In the genomic region with DNA sequence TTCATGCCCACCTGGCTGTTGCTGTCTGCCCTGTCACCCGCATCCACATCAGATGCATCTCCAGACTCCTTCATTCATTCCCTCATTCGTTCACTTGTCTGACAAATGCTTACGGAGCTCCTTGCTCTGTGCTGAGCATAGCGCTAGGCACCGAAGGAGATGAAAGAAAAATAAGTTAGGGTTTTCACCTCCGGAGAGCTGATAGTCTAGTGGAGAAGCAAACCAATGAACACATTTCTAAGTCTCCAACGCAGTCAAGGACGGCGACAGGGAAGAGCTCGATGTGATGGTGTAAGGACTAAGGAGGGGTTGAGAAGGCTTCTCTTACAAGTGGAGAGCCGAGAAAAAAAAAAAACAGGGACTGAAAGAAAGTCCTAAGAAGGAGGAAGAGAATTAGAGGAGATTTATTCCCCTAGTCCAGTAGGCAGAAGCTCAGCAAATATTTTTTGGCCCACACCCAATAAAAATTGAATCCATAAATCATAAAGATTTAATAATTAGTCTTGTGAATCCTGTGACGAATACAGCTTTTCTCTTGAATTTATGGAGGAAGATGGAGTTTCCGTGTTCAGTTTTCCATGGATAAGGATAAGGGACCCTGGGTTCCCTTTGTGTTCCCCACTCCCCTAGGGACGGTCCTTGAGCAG, we compare ENCODE assay signal across 21 cellular contexts.
DNase-seq lines count a peak whose midpoint lies in the region; ATAC-seq and TF ChIP-seq lines count a peak whose summit lies in the region.
"Had no signal": no experiment of that assay in that cellular context is flagged by ENCODE, and none has a peak within 500 bp of the region (broad histone marks: within the 10 kb centered on the region; RNA-seq: fewer than 3 reads in every experiment).

No MANE protein-coding gene starts in this region.

- H3K27me3 Mint-ChIP-seq in brain (peaks cover 3% of the 10 kb centered on the region), glutamatergic neuron (ENCODE audit: unreplicated experiment) (peaks cover 8% of the 10 kb centered on the region)

- peaks cover 56% of the 10 kb centered on the region for H3K4me1 Mint-ChIP-seq in brain
- peaks cover 32% of the 10 kb centered on the region for H3K4me1 Mint-ChIP-seq in glutamatergic neuron (ENCODE audit: low read depth, unreplicated experiment)

- no peak overlapping the region for H3K4me3 Mint-ChIP-seq in brain
- no peak overlapping the region for H3K4me3 Mint-ChIP-seq in glutamatergic neuron (ENCODE audit: unreplicated experiment)
- H3K4me3 Mint-ChIP-seq: HFFc6 had no signal

- no peak overlapping the region for H3K9ac ChIP-seq in SK-N-MC (ENCODE audit: insufficient read length)

- TF ChIP-seq CTCF in brain (conservative IDR thresholded peaks at IDR 0.05) (no peak), glutamatergic neuron (IDR thresholded peaks at IDR 0.05; ENCODE audit: partially characterized antibody, unreplicated experiment) (no peak)

- H3K27ac Mint-ChIP-seq in brain (peak overlapping the region in 3 of 5 experiments; percentile 42 to 62 (median 46)), glutamatergic neuron (ENCODE audit: unreplicated experiment) (no peak overlapping the region)
- H3K27ac Mint-ChIP-seq: HFFc6 had no signal

- DNase-seq in SK-N-MC (ENCODE audit: low read depth, low spot score) (peak; percentile 57), mesenteric fat pad (ENCODE audit: low spot score) (peak; percentile 71), sciatic nerve (ENCODE audit: low spot score) (peak; percentile 19), glutamatergic neuron (no peak), midbrain (lab: John Stamatoyannopoulos, UW) (no peak)
- DNase-seq in activated CD4-positive, alpha-beta T cell treated with anti-CD3 and anti-CD28 coated beads, Interleukin-2, amount 50 U/mL, for 48 hours = no peak
- DNase-seq: Calu3, DMS79 treated with DMSO at 0.1 percent for 48 hours, GF-D8, GOT3, HFFc6, KG1, NCI-H1105 treated with DMSO at 0.1 percent for 48 hours, NCI-H2029, NCI-H446 treated with DMSO at 0.1 percent for 48 hours, NCI-H526 treated with DMSO at 0.1 percent for 48 hours, Right ventricle myocardium superior, RPMI8226 had no signal

- H3K27ac ChIP-seq in SK-N-MC = peak overlapping the region; percentile 69; the same call in 1 of the 2 replicates

- H3K36me3 Mint-ChIP-seq in brain (no peaks in the 10 kb centered on the region), glutamatergic neuron (ENCODE audit: unreplicated experiment) (no peaks in the 10 kb centered on the region)

- no peaks in the 10 kb centered on the region for H3K36me3 ChIP-seq in SK-N-MC (ENCODE audit: insufficient read depth, low read length)
- H3K36me3 ChIP-seq: HAP-1, MG63 had no signal

- no peaks in the 10 kb centered on the region for H3K9me3 ChIP-seq in SK-N-MC (ENCODE audit: low read depth, low read length)
- H3K9me3 ChIP-seq: HAP-1 had no signal

- no peak for ATAC-seq in sciatic nerve

- peak overlapping the region; percentile 31 for H3K4me3 ChIP-seq in SK-N-MC
- H3K4me3 ChIP-seq: HAP-1, MG63 had no signal

- intact Hi-C loops in sciatic nerve (cut with DNase I) = no loop called here

- H3K9me3 Mint-ChIP-seq in brain = no peaks in the 10 kb centered on the region
- H3K9me3 Mint-ChIP-seq in glutamatergic neuron (ENCODE audit: unreplicated experiment) = peaks cover 5% of the 10 kb centered on the region
- H3K9me3 Mint-ChIP-seq: HFFc6 had no signal

Comparison
In these comparisons a context has a peak if more than half of its experiments do, and no peak if none do; other contexts are left out.
1. DNase-seq: peak in SK-N-MC (single experiment), mesenteric fat pad (single experiment) and sciatic nerve (single experiment); none in glutamatergic neuron (single experiment), midbrain (single experiment) and activated CD4-positive, alpha-beta T cell treated with anti-CD3 and anti-CD28 coated beads, Interleukin-2, amount 50 U/mL, for 48 hours (0 of 2).